In the genomic region with DNA sequence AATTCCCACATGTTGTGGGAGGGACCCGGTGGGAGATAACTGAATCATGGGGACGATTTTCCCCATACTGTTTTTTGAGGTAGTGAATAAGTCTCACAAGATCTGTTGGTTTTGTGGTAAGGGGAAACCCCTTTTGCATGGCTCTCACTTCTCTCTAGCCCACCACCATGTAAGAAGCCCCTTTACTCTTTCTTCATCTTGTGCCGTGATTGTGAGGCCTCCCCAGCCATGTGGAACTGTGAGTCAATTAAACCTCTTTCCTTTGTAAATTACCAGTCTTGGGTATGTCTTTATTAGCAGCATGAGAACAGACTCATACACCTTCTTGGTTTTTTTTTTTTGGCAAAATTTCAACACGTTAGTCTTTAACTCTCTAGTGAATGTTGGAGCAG, we compare ENCODE assay signal across 12 cellular contexts. TPM values are rescaled to one million over a fixed set of nuclear protein-coding genes. Genes with fewer than 3 reads are reported as not detected.
DNase-seq lines count a peak whose midpoint lies in the region; ATAC-seq, FAIRE-seq and TF ChIP-seq lines count a peak whose summit lies in the region.
"Had no signal": no experiment of that assay in that cellular context is flagged by ENCODE, and none has a peak within 500 bp of the region (broad histone marks: within the 10 kb centered on the region; RNA-seq: fewer than 3 reads in every experiment).

No MANE protein-coding gene starts in this region.

- intact Hi-C loops in dendritic cell treated with granulocyte-macrophage colony-stimulating factor and Interleukin-4, amounts not matched to agents 40 ng/mL and 50 ng/mL, for 4 days (cut with micrococcal nuclease) = no loop called here
- intact Hi-C loops in right lobe of liver (cut with DNase I) = no loop called here

- H3K9me3 ChIP-seq in CD4-positive, CD25-positive, alpha-beta regulatory T cell (ENCODE audit: control insufficient read depth in 2 of 2, low read length in 2 of 2) = peaks cover 0 to 6% of the 10 kb centered on the region in 2 experiments
- H3K9me3 ChIP-seq in right lobe of liver = no peaks in the 10 kb centered on the region
- H3K9me3 ChIP-seq: pancreas had no signal

- peak overlapping the region in 1 of 4 donors; percentile 56 for H3K4me3 Mint-ChIP-seq in CD4-positive, CD25-positive, alpha-beta regulatory T cell
- H3K4me3 Mint-ChIP-seq in dendritic cell treated with granulocyte-macrophage colony-stimulating factor and Interleukin-4, amounts not matched to agents 40 ng/mL and 50 ng/mL, for 4 days = peak overlapping the region; percentile 72

- peaks cover 0 to 6% (median 2%) of the 10 kb centered on the region in 7 donors for H3K9me3 Mint-ChIP-seq in CD4-positive, CD25-positive, alpha-beta regulatory T cell
- H3K9me3 Mint-ChIP-seq in dendritic cell treated with granulocyte-macrophage colony-stimulating factor and Interleukin-4, amounts not matched to agents 40 ng/mL and 50 ng/mL, for 4 days = no peaks in the 10 kb centered on the region

- no peak overlapping the region for H3K4me3 ChIP-seq in CD4-positive, CD25-positive, alpha-beta regulatory T cell (ENCODE audit: low read depth, low read length)
- H3K4me3 ChIP-seq in right lobe of liver = no peak overlapping the region
- H3K4me3 ChIP-seq: pancreas had no signal

- peaks cover 34% of the 10 kb centered on the region for H3K4me1 ChIP-seq in CD4-positive, CD25-positive, alpha-beta regulatory T cell (ENCODE audit: control insufficient read depth, insufficient read depth, low read length, poor library complexity, severe bottlenecking)
- H3K4me1 ChIP-seq in right lobe of liver = peaks cover 0 to 26% (median 17%) of the 10 kb centered on the region in 4 donors

- no peak overlapping the region for H3K27ac ChIP-seq in CD4-positive, CD25-positive, alpha-beta regulatory T cell (ENCODE audit: insufficient read depth, low read length, poor library complexity, severe bottlenecking)
- H3K27ac ChIP-seq in right lobe of liver = peak overlapping the region in 1 of 3 donors; percentile 1
- H3K27ac ChIP-seq: pancreas had no signal

- H3K4me1 Mint-ChIP-seq in CD4-positive, CD25-positive, alpha-beta regulatory T cell = peaks cover 14 to 74% (median 54%) of the 10 kb centered on the region in 4 donors
- H3K4me1 Mint-ChIP-seq in dendritic cell treated with granulocyte-macrophage colony-stimulating factor and Interleukin-4, amounts not matched to agents 40 ng/mL and 50 ng/mL, for 4 days (ENCODE audit: low read depth) = peaks cover 84% of the 10 kb centered on the region

- TF ChIP-seq CTCF in right lobe of liver (IDR thresholded peaks at IDR 0.05) = no peak

- ATAC-seq in CD4-positive, CD25-positive, alpha-beta regulatory T cell (ENCODE audit: low read depth in 2 of 2) = peak; percentile 20 to 32
- peak; percentile 38 for ATAC-seq in GM19452 (IDR thresholded peaks at IDR 0.05; ENCODE audit: unreplicated experiment)
- ATAC-seq in HG03095 (IDR thresholded peaks at IDR 0.05; ENCODE audit: unreplicated experiment) = peak; percentile 47
- no peak for ATAC-seq in right lobe of liver

- 51% methylated on average over 4 of the region's 4 CpGs for WGBS in right lobe of liver (ENCODE audit: insufficient coverage, low coverage, low lambda C conversion rate, missing lambda C conversion rate)

- TF ChIP-seq POLR2A in GM12892 (IDR thresholded peaks at IDR 0.05; ENCODE audit: low read depth, low read length) = no peak
- no peak for TF ChIP-seq POLR2A in right lobe of liver (IDR thresholded peaks at IDR 0.05)

- H3K27me3 Mint-ChIP-seq in CD4-positive, CD25-positive, alpha-beta regulatory T cell = no peaks in the 10 kb centered on the region
- H3K27me3 Mint-ChIP-seq in dendritic cell treated with granulocyte-macrophage colony-stimulating factor and Interleukin-4, amounts not matched to agents 40 ng/mL and 50 ng/mL, for 4 days = no peaks in the 10 kb centered on the region

- H3K27ac Mint-ChIP-seq in CD4-positive, CD25-positive, alpha-beta regulatory T cell = peak overlapping the region in 2 of 3 donors; percentile 24 to 34
- H3K27ac Mint-ChIP-seq in dendritic cell treated with granulocyte-macrophage colony-stimulating factor and Interleukin-4, amounts not matched to agents 40 ng/mL and 50 ng/mL, for 4 days = peak overlapping the region; percentile 92

- peaks cover 14% of the 10 kb centered on the region for H3K36me3 ChIP-seq in CD4-positive, CD25-positive, alpha-beta regulatory T cell (ENCODE audit: control insufficient read depth, insufficient read depth, low read length)
- H3K36me3 ChIP-seq in right lobe of liver = no peaks in the 10 kb centered on the region
- H3K36me3 ChIP-seq: pancreas had no signal

- DNase-seq in CD4-positive, CD25-positive, alpha-beta regulatory T cell = no peak
- no peak for DNase-seq in GM12892 (ENCODE audit: insufficient read length)
- DNase-seq in GOT3 (lab: John Stamatoyannopoulos, UW) = no peak
- no peak for DNase-seq in activated CD8-positive, alpha-beta memory T cell treated with anti-CD3 and anti-CD28 coated beads, Interleukin-2, amount 50 U/mL, for 4 hours
- DNase-seq in right lobe of liver = no peak
- DNase-seq: activated naive CD4-positive, alpha-beta T cell treated with Interleukin-2 at 50 U/mL for 16 hours; NCI-H1092; pancreas had no signal

- no peak for FAIRE-seq in GM12892 (lab: Jason Lieb, UNC)
- FAIRE-seq: islet of Langerhans, pancreas had no signal

- no peaks in the 10 kb centered on the region for H3K27me3 ChIP-seq in CD4-positive, CD25-positive, alpha-beta regulatory T cell (ENCODE audit: control insufficient read depth, insufficient read depth, low read length)
- H3K27me3 ChIP-seq in right lobe of liver = no peaks in the 10 kb centered on the region
- H3K27me3 ChIP-seq: pancreas had no signal

- H3K36me3 Mint-ChIP-seq in CD4-positive, CD25-positive, alpha-beta regulatory T cell = peaks cover 34% of the 10 kb centered on the region
- peaks cover 21% of the 10 kb centered on the region for H3K36me3 Mint-ChIP-seq in dendritic cell treated with granulocyte-macrophage colony-stimulating factor and Interleukin-4, amounts not matched to agents 40 ng/mL and 50 ng/mL, for 4 days (ENCODE audit: low read depth)

RNA-seq across cellular contexts. Expression of gene ARL8B, which starts 18.1 kb away (rescaled TPM):
- total RNA-seq in CD4-positive, CD25-positive, alpha-beta regulatory T cell = 43.0 TPM
- 10 to 100 TPM; 54.2 to 67.4 (median 57.5) TPM for polyA plus RNA-seq in CD4-positive, CD25-positive, alpha-beta regulatory T cell
- 43.2 TPM for polyA plus RNA-seq in GM12892 (2012; ENCODE audit: missing spikeins)
- 10 to 100 TPM; 20.0 to 33.1 (median 26.7) TPM for total RNA-seq in right lobe of liver

RNA-seq across cellular contexts. Expression of gene EDEM1, which starts 47.3 kb away (rescaled TPM):
- total RNA-seq in CD4-positive, CD25-positive, alpha-beta regulatory T cell = 99.3 TPM
- 10 to 100 TPM; 51.1 to 56.8 (median 54.5) TPM for polyA plus RNA-seq in CD4-positive, CD25-positive, alpha-beta regulatory T cell
- polyA plus RNA-seq in GM12892 (2012; ENCODE audit: missing spikeins) = 79.9 TPM
- 10 to 100 TPM; 40.6 to 92.7 (median 83.2) TPM for total RNA-seq in right lobe of liver

Comparison
In these comparisons a context has a peak if more than half of its experiments do, and no peak if none do; other contexts are left out.
1. ATAC-seq: peak in CD4-positive, CD25-positive, alpha-beta regulatory T cell (2 of 2), GM19452 (single experiment) and HG03095 (single experiment); none in right lobe of liver (0 of 4).